Comparison of ENCODE assay signal across 1 cellular context in genomic region chr1:201791051-201791774, GRCh38.
TF ChIP-seq lines count a peak whose summit lies in the region.

No MANE protein-coding gene starts in this region.

TF ChIP-seq in IMR-90, 13 proteins besides CTCF, POLR2A, EP300 and RAD21:
- no peak for TF ChIP-seq CHD1 (IDR thresholded peaks at IDR 0.05; ENCODE audit: low read depth, low read length)
- no peak for TF ChIP-seq USF2 (IDR thresholded peaks at IDR 0.05; ENCODE audit: low read depth, low read length)
- TF ChIP-seq NFE2L2 (IDR thresholded peaks at IDR 0.05; ENCODE audit: low read depth, low read length) = no peak
- no peak for TF ChIP-seq BHLHE40 (IDR thresholded peaks at IDR 0.05; ENCODE audit: low read depth, low read length)
- TF ChIP-seq MAZ (IDR thresholded peaks at IDR 0.05; ENCODE audit: borderline replicate concordance, low read depth, low read length) = no peak
- TF ChIP-seq RCOR1 (IDR thresholded peaks at IDR 0.05; ENCODE audit: insufficient replicate concordance, low read length) = no peak
- no peak for TF ChIP-seq RFX5 (IDR thresholded peaks at IDR 0.05; ENCODE audit: low read depth, low read length)
- no peak for TF ChIP-seq FOS (IDR thresholded peaks at IDR 0.05; ENCODE audit: low read depth, low read length)
- TF ChIP-seq SMC3 (IDR thresholded peaks at IDR 0.05; ENCODE audit: low read depth, low read length) = no peak
- TF ChIP-seq ELK1 (IDR thresholded peaks at IDR 0.05; ENCODE audit: borderline replicate concordance, low read depth, low read length) = no peak
- no peak for TF ChIP-seq CEBPB (IDR thresholded peaks at IDR 0.05; ENCODE audit: low read depth, low read length)
- no peak for TF ChIP-seq MAFK (IDR thresholded peaks at IDR 0.05; ENCODE audit: low read depth, low read length)
- TF ChIP-seq MXI1 (IDR thresholded peaks at IDR 0.05; ENCODE audit: borderline replicate concordance, low read depth, low read length) = no peak
TF ChIP-seq in IMR-90: peak in this region for 0.
